1 cellular context compared by ENCODE assay signal in the genomic region with DNA sequence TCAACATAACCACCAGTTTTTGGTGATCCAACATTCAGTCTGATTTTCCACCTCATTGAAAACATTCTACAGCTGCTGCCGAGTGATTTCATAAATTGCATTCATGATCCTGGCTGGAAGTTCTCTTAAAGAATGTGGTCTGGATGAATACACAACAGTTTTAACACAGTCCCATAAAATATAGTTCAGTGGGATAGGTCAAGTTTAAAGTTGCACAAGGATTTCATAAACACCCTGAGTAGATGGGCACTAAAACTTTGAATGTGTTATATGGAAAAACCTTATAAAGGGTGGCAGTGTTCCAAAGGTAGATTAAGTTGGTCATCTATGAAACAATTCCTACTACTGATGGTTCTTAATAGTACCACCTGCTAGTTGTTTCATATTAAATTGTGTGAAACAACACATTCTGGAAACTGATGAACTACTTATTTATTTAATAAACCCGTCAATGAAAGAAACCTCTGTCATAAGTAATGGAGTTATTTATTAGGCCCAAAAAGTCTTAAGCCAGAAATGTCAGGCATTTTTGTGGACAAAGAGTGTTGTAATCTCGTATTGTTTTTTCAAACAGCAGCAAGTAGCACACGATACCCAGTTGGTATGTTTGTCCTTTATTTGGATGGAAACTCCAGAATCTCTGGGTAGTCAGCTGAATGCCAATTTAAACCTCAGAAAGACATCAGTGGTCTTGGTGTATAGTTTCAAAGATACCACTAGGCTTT.
TF ChIP-seq lines count a peak whose summit lies in the region.

No MANE protein-coding gene starts in this region.

TF ChIP-seq in A549, 52 proteins besides CTCF, POLR2A, EP300 and RAD21 (continued from another document):
- no peak for TF ChIP-seq HMGXB4 (CRISPR knock-in tag; IDR thresholded peaks at IDR 0.05; ENCODE audit: borderline replicate concordance)
- no peak for TF ChIP-seq ZNF302 (CRISPR knock-in tag; IDR thresholded peaks at IDR 0.05)
- TF ChIP-seq ZC3H11A (IDR thresholded peaks at IDR 0.05): no peak
- no peak for TF ChIP-seq CEBPB (IDR thresholded peaks at IDR 0.05)
- no peak for TF ChIP-seq FOSB (CRISPR knock-in tag; IDR thresholded peaks at IDR 0.05)
- TF ChIP-seq MYC (IDR thresholded peaks at IDR 0.05; ENCODE audit: borderline replicate concordance, low read length): no peak
- no peak for TF ChIP-seq EHF (CRISPR knock-in tag; IDR thresholded peaks at IDR 0.05)
- no peak for TF ChIP-seq RNF2 (IDR thresholded peaks at IDR 0.05; ENCODE audit: borderline replicate concordance, low read depth)
- TF ChIP-seq HES2 (IDR thresholded peaks at IDR 0.05): no peak
- TF ChIP-seq PBX3 (IDR thresholded peaks at IDR 0.05): no peak
